ENCODE assay signal across 8 cellular contexts in the genomic region with DNA sequence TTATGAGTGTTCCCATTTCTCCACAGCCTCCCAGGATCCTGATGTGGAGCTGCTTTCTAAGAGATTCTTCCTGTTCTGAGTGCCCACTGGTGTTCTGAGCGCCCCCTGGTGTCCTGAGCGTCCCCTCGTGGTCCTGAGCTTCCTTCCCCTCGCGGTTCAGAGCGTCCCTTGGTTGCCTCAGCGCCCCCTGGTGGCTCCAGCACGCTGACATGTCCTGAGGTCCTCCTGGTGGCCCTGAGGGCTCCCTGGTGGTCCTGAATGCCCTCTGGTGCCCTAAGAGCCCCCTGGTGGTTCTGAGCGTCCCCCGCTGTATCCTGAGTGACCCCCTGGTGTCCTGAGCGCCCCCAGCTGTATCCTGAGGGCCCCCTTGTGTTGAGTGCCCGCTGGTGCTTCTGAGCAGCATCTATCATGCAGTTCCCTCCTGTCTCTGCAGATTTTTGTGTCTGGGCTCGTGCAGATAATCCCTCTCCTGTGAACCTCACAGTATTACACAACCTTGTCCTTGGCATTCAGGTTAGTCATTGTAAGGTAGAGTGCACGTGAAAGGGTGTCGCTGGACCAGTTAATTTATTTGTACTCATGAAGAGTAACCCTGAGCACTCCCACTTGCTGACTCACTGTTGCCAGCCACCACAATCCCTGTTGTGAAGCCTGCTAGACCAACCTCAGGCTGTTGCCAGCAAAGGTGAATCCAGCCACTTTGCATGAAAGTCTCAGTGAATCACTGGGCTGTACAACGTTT.
DNase-seq lines count a peak whose midpoint lies in the region; ATAC-seq and TF ChIP-seq lines count a peak whose summit lies in the region.
"Not testable (repeated sequence)": the region's sequence is repeated elsewhere in the genome, so short reads cannot be mapped to it uniquely, and the experiment has no call there.

No MANE protein-coding gene starts in this region.

- not testable (repeated sequence) for H3K27me3 ChIP-seq in A673 (replicated peaks; ENCODE audit: insufficient read depth, low read depth, low read length, poor library complexity); SJCRH30; lower lobe of right lung (ENCODE audit: low read depth)

- 0 out of 2 replicates have a peak, but pooled peaks have one; percentile 15 for TF ChIP-seq CTCF in A673 (conservative IDR thresholded peaks at IDR 0.05; ENCODE audit: low read depth, low read length)
- not testable (repeated sequence) for TF ChIP-seq CTCF in lower lobe of right lung (IDR thresholded peaks at IDR 0.05)

- not testable (repeated sequence) for BruUV-seq in A673 (replicated peaks; lab: Mats Ljungman, UMichigan)

- POLR2A ChIA-PET in A673 (lab: Charles Lee; ENCODE audit: low non-redundant PET), result not testable (repeated sequence)

- not testable (repeated sequence) for H3K9me3 Mint-ChIP-seq in activated T-helper 2 cell treated with anti-CD3 and anti-CD28 coated beads, Interferon-gamma antibody, Interleukin-2, Interleukin-4, amounts not matched to agents 10 μg/mL and 5 μg/mL and 100 μg/mL, durations not matched to agents 14 hours and 24 hours and 36 hours

- H3K4me3 Mint-ChIP-seq in activated T-helper 2 cell treated with anti-CD3 and anti-CD28 coated beads, Interferon-gamma antibody, Interleukin-2, Interleukin-4, amounts not matched to agents 10 μg/mL and 5 μg/mL and 100 μg/mL, durations not matched to agents 14 hours and 24 hours and 36 hours (ENCODE audit: low read depth), result peak overlapping the region; percentile 5

- intact Hi-C loops in A673 (cut with micrococcal nuclease; ENCODE audit: unreplicated experiment); activated T-helper 2 cell treated with anti-CD3 and anti-CD28 coated beads, Interferon-gamma antibody, Interleukin-2, Interleukin-4, amounts not matched to agents 10 μg/mL and 5 μg/mL and 100 μg/mL, durations not matched to agents 14 hours and 24 hours and 36 hours (cut with micrococcal nuclease); lower lobe of right lung (cut with DNase I): not testable (repeated sequence)

- CTCF ChIA-PET in A673 (lab: Charles Lee), result not testable (repeated sequence)

- H3K36me3 ChIP-seq in A673 (ENCODE audit: insufficient read depth, low read length, poor library complexity, severe bottlenecking); SJCRH30; lower lobe of right lung: not testable (repeated sequence)

- H3K4me1 ChIP-seq in A673 (ENCODE audit: insufficient read depth, low read length, poor library complexity, severe bottlenecking); SJCRH30; lower lobe of right lung: not testable (repeated sequence)

- not testable (repeated sequence) for H3K36me3 Mint-ChIP-seq in activated T-helper 2 cell treated with anti-CD3 and anti-CD28 coated beads, Interferon-gamma antibody, Interleukin-2, Interleukin-4, amounts not matched to agents 10 μg/mL and 5 μg/mL and 100 μg/mL, durations not matched to agents 14 hours and 24 hours and 36 hours (ENCODE audit: low read depth)

- not testable (repeated sequence) for H3K27ac Mint-ChIP-seq in activated T-helper 2 cell treated with anti-CD3 and anti-CD28 coated beads, Interferon-gamma antibody, Interleukin-2, Interleukin-4, amounts not matched to agents 10 μg/mL and 5 μg/mL and 100 μg/mL, durations not matched to agents 14 hours and 24 hours and 36 hours

- ATAC-seq in GM18511 (IDR thresholded peaks at IDR 0.05; ENCODE audit: unreplicated experiment) (peak; percentile 72), GM21367 (IDR thresholded peaks at IDR 0.05; ENCODE audit: unreplicated experiment) (peak; percentile 47), HG02970 (IDR thresholded peaks at IDR 0.05; ENCODE audit: low FRiP score, unreplicated experiment) (peak; percentile 75), lower lobe of right lung (peak in 1 of 2 donors; percentile 61)

- H3K4me1 Mint-ChIP-seq in activated T-helper 2 cell treated with anti-CD3 and anti-CD28 coated beads, Interferon-gamma antibody, Interleukin-2, Interleukin-4, amounts not matched to agents 10 μg/mL and 5 μg/mL and 100 μg/mL, durations not matched to agents 14 hours and 24 hours and 36 hours (ENCODE audit: low read depth), result not testable (repeated sequence)

- not testable (repeated sequence) for H3K4me3 ChIP-seq in A673 (ENCODE audit: low read depth, low read length, poor library complexity, severe bottlenecking); SJCRH30; lower lobe of right lung

- H3K9me3 ChIP-seq in A673 (ENCODE audit: low read depth, low read length, poor library complexity, severe bottlenecking); SJCRH30 (replicated peaks); lower lobe of right lung: not testable (repeated sequence)

- not testable (repeated sequence) for DNase-seq in A673 (ENCODE audit: low spot score); activated T-helper 2 cell treated with anti-CD3 and anti-CD28 coated beads, Interferon-gamma antibody, Interleukin-2, Interleukin-4, amounts not matched to agents 10 μg/mL and 5 μg/mL and 100 μg/mL, durations not matched to agents 14 hours and 24 hours and 36 hours (ENCODE audit: low spot score)
- DNase-seq in HT-29 (ENCODE audit: low spot score), result peak; percentile 20
- DNase-seq in SJCRH30, result peak; percentile 51 to 56
- DNase-seq in lower lobe of right lung, result peak; percentile 39

- not testable (repeated sequence) for H3K27ac ChIP-seq in A673 (ENCODE audit: low read depth, low read length, poor library complexity, severe bottlenecking); SJCRH30; lower lobe of right lung

- not testable (repeated sequence) for H3K27me3 Mint-ChIP-seq in activated T-helper 2 cell treated with anti-CD3 and anti-CD28 coated beads, Interferon-gamma antibody, Interleukin-2, Interleukin-4, amounts not matched to agents 10 μg/mL and 5 μg/mL and 100 μg/mL, durations not matched to agents 14 hours and 24 hours and 36 hours (ENCODE audit: low read depth)
